In the genomic region with DNA sequence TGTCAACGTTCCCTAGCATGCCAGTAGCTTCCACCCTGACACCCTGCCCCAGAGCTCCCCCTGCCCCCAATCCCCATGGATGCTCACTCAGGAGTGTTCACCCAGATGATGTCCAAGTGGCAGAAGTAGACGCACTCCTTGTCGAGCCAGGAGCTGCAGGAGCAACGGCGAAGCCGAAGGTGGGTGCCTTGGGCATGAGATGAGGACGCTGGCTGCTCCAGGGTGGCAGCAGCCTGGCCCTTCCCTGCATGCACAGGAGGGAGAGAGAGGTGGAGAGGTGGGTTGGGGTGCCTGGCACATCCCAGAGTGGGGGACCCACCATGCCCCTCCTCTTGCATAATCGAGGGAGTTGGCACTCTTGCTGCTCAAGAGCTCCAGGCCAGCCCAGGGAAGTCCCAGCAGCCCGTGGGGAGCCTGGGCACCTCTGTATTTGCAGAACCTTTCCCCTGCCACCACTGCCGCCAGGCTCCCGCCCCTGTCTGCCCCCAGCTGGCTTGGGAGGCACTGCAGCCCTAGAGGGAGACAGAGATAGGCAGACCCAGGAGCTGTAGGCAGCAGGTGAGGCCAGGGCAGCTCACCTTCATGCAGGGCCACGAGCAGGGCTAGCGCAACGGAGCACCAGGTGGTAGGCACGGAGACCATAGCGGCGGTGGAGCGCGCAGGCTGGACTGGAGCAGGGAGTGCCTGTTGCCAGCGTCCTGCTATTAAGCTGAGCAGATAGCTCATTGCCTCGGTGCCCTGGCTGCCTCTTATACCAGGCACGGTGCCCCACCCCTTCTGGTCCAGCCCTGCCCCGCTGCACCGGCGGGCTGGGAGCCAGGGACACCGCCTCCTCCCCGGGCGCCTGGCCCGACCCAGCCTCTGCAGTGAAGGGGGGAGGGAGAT, we compare ENCODE assay signal across 8 cellular contexts. TPM values are rescaled to one million over a fixed set of nuclear protein-coding genes. Genes with fewer than 3 reads are reported as not detected.
DNase-seq lines count a peak whose midpoint lies in the region; ATAC-seq and TF ChIP-seq lines count a peak whose summit lies in the region.
"Had no signal": no experiment of that assay in that cellular context is flagged by ENCODE, and none has a peak within 500 bp of the region (broad histone marks: within the 10 kb centered on the region; RNA-seq: fewer than 3 reads in every experiment).

Gene EDN2, minus strand, starts transcription at position 724 of the 885 bp plus-strand sequence. Its CDS starts 82 bp downstream, at position 642.

- ATAC-seq in heart left ventricle (peak; percentile 53 to 77 (median 68)), HG03521 (IDR thresholded peaks at IDR 0.05; ENCODE audit: unreplicated experiment) (no peak)

- intact Hi-C loops in heart left ventricle (cut with DNase I), result no loop called here
- intact Hi-C loops in stomach (cut with DNase I; ENCODE audit: low total_unique reads), result no loop called here

- peaks cover 0 to 63% (median 29%) of the 10 kb centered on the region in 12 donors for H3K4me1 ChIP-seq in heart left ventricle
- peaks cover 56 to 70% (median 63%) of the 10 kb centered on the region in 4 donors for H3K4me1 ChIP-seq in stomach

- no peak for TF ChIP-seq POLR2A in heart left ventricle (IDR thresholded peaks at IDR 0.05)
- peak in 1 of 4 donors; percentile 51 for TF ChIP-seq POLR2A in stomach (IDR thresholded peaks at IDR 0.05)

- DNase-seq in HPDE6-E6E7 (ENCODE audit: extremely low spot score) (peak; percentile 48), NCI-H748 treated with DMSO at 0.1 percent for 48 hours (lab: John Stamatoyannopoulos, UW) (peak; percentile 100), heart left ventricle (peak; percentile 66 to 83 (median 74)), stomach (peak; percentile 95), amniotic stem cell (lab: John Stamatoyannopoulos, UW) (no peak)
- no peak for DNase-seq in stimulated activated CD4-positive, alpha-beta T cell treated with anti-CD3 and anti-CD28 coated beads, Interleukin-1b, Interleukin-23, amount 100 ng/mL, for 48 hours

- TF ChIP-seq CTCF in heart left ventricle (IDR thresholded peaks at IDR 0.05) (peak in 7 of 12 donors; percentile 10 to 39 (median 28)), stomach (IDR thresholded peaks at IDR 0.05) (peak in 4 of 7 experiments; percentile 28 to 77 (median 52))

- 37 to 61% (median 50%) methylated on average over 11 to 29 of the region's 29 CpGs for WGBS in heart left ventricle, 4 donors
- 28 to 41% (median 37%) methylated on average over 18 to 29 of the region's 29 CpGs for WGBS in stomach, 5 donors

- H3K4me3 ChIP-seq in heart left ventricle (peak within 1 kb of the TSS in 2 of 12 donors; percentile 14 to 26), stomach (peak within 1 kb of the TSS in 1 of 4 donors; percentile 6)

- no peak for TF ChIP-seq EP300 in stomach (IDR thresholded peaks at IDR 0.05)

- no peaks in the 10 kb centered on the region for H3K36me3 ChIP-seq in heart left ventricle
- no peaks in the 10 kb centered on the region for H3K36me3 ChIP-seq in stomach

- H3K27ac ChIP-seq in heart left ventricle (peak within 1 kb of the TSS in 3 of 12 donors; percentile 38 to 70 (median 51)), stomach (peak within 1 kb of the TSS; percentile 72 to 84 (median 80))

- H3K27me3 ChIP-seq in heart left ventricle, result no peaks in the 10 kb centered on the region
- H3K27me3 ChIP-seq in stomach, result peaks cover 0 to 14% (median 0%) of the 10 kb centered on the region in 3 donors

- no peaks in the 10 kb centered on the region for H3K9me3 ChIP-seq in heart left ventricle
- H3K9me3 ChIP-seq in stomach, result no peaks in the 10 kb centered on the region

RNA-seq across cellular contexts. Expression of gene EDN2, which starts in this region (rescaled TPM):
- total RNA-seq in heart left ventricle (1 to 10 TPM in 3 of 9 donors, under 1 TPM in 2, not detected in 4; 0.37 to 3.5 (median 1.9) TPM), stomach (10 to 100 TPM in 2 of 5 donors, not detected in 3; 16.5 to 71.8 TPM)
- polyA plus RNA-seq in heart left ventricle (1 to 10 TPM in 1 of 2 donors, under 1 TPM in 1; 0.23 to 2.6 TPM), stomach (1 to 10 TPM; 1.5 to 2.5 (median 2.1) TPM)
- total RNA-seq: SK-MEL-5 had no signal

Comparison
In these comparisons a context has a peak if more than half of its experiments do, and no peak if none do; other contexts are left out.
1. DNase-seq: peak in HPDE6-E6E7 (single experiment), NCI-H748 treated with DMSO at 0.1 percent for 48 hours (single experiment), heart left ventricle (5 of 5) and stomach (single experiment); none in amniotic stem cell (single experiment) and stimulated activated CD4-positive, alpha-beta T cell treated with anti-CD3 and anti-CD28 coated beads, Interleukin-1b, Interleukin-23, amount 100 ng/mL, for 48 hours (single experiment).